Comparison of ENCODE assay signal across 17 cellular contexts in the genomic region with DNA sequence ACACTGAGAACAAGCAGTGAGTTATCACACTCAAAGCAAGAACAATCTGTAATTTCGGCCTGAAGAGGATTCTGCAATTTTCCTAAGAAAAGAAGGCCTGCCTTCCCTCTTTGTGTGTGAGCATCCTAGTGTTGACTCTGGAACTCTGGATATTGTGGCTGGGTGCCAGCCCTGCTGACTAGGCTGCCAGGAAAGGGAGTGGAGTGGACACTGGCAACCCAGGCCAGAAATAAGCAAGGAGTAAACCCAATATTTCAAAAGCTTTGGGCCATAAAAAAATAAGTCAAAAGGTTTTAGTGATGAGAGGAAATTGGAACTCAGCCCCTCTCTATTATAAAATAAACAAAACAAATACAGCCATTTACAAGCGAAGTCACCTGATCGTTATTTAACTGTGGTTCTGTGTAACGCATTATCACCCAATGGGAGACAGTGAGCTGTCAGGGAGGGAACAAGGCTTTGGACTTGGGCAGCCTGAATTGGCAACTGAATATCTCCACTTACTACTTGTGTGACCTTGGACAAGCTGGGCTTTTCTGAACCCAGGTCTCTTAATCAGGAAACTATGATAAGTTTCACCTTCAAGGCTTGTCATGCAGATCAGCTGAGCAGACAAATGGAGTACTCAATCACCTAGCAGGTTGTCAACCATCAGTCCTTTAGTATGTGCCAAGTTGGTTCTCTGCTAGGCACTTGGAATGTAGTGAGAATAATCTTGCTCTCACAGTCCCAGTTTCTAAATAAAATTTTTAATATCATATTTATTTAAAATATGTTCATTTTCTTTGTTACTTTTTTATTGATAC.
A peak's percentile ranks its signal among the peaks of the same experiment; 100 is the strongest.
DNase-seq lines count a peak whose midpoint lies in the region; ATAC-seq and TF ChIP-seq lines count a peak whose summit lies in the region.
"Had no signal": no experiment of that assay in that cellular context is flagged by ENCODE, and none has a peak within 500 bp of the region (broad histone marks: within the 10 kb centered on the region; RNA-seq: fewer than 3 reads in every experiment).

No MANE protein-coding gene starts in this region.

- H3K4me1 Mint-ChIP-seq in T-helper 2 cell treated with Interferon-gamma antibody and Interleukin-4, amounts not matched to agents 5 μg/mL and 100 μg/mL, for 36 hours (ENCODE audit: low read depth) = no peaks in the 10 kb centered on the region
- H3K4me1 Mint-ChIP-seq: activated naive CD8-positive, alpha-beta T cell treated with anti-CD3 and anti-CD28 coated beads for 36 hours; central memory CD8-positive, alpha-beta T cell had no signal

- TF ChIP-seq CTCF in AG10803 (conservative IDR thresholded peaks at IDR 0.05; ENCODE audit: low read length) = no peak

- ATAC-seq in GM18498 (IDR thresholded peaks at IDR 0.05; ENCODE audit: unreplicated experiment) = no peak
- ATAC-seq: activated CD4-positive, CD25-positive, alpha-beta regulatory T cell treated with anti-CD3 and anti-CD28 coated beads, Interleukin-2, amount 50 U/mL, for 24 hours; HCT116 had no signal

- H3K27me3 Mint-ChIP-seq in T-helper 2 cell treated with Interferon-gamma antibody and Interleukin-4, amounts not matched to agents 5 μg/mL and 100 μg/mL, for 36 hours (ENCODE audit: low read depth) = no peaks in the 10 kb centered on the region
- H3K27me3 Mint-ChIP-seq: activated naive CD8-positive, alpha-beta T cell treated with anti-CD3 and anti-CD28 coated beads for 36 hours; central memory CD8-positive, alpha-beta T cell had no signal

- DNase-seq in AG10803 (ENCODE audit: low read depth) (peak; percentile 9), NCI-H2081 treated with DMSO at 0.1 percent for 48 hours (lab: John Stamatoyannopoulos, UW) (peak; percentile 8), globus pallidus (ENCODE audit: low spot score) (peak; percentile 17), pons (ENCODE audit: low spot score) (peak; percentile 53), SIG-M5 (lab: John Stamatoyannopoulos, UW) (no peak), GOT3 (lab: John Stamatoyannopoulos, UW) (no peak)
- no peak for DNase-seq in T-helper 2 cell treated with Interferon-gamma antibody and Interleukin-4, amounts not matched to agents 5 μg/mL and 100 μg/mL, for 36 hours (ENCODE audit: low spot score)
- DNase-seq: activated naive CD8-positive, alpha-beta T cell treated with anti-CD3 and anti-CD28 coated beads for 36 hours; Kasumi-1; NCI-H187 treated with DMSO at 0.1 percent for 48 hours; nephron progenitor cell; OCI-M1; stimulated activated naive CD4-positive, alpha-beta T cell treated with Interleukin-2 at 50 U/mL for 16 hours had no signal

- no peak overlapping the region for H3K4me3 ChIP-seq in AG10803 (ENCODE audit: low read length)

- no peaks in the 10 kb centered on the region for H3K36me3 Mint-ChIP-seq in T-helper 2 cell treated with Interferon-gamma antibody and Interleukin-4, amounts not matched to agents 5 μg/mL and 100 μg/mL, for 36 hours (ENCODE audit: low read depth)
- H3K36me3 Mint-ChIP-seq: activated naive CD8-positive, alpha-beta T cell treated with anti-CD3 and anti-CD28 coated beads for 36 hours had no signal

- H3K4me3 Mint-ChIP-seq in T-helper 2 cell treated with Interferon-gamma antibody and Interleukin-4, amounts not matched to agents 5 μg/mL and 100 μg/mL, for 36 hours = no peak overlapping the region
- H3K4me3 Mint-ChIP-seq: activated naive CD8-positive, alpha-beta T cell treated with anti-CD3 and anti-CD28 coated beads for 36 hours; central memory CD8-positive, alpha-beta T cell; nephron progenitor cell had no signal

- H3K27ac Mint-ChIP-seq in T-helper 2 cell treated with Interferon-gamma antibody and Interleukin-4, amounts not matched to agents 5 μg/mL and 100 μg/mL, for 36 hours = no peak overlapping the region
- H3K27ac Mint-ChIP-seq: activated naive CD8-positive, alpha-beta T cell treated with anti-CD3 and anti-CD28 coated beads for 36 hours; nephron progenitor cell had no signal

- peaks cover 39% of the 10 kb centered on the region for H3K9me3 Mint-ChIP-seq in T-helper 2 cell treated with Interferon-gamma antibody and Interleukin-4, amounts not matched to agents 5 μg/mL and 100 μg/mL, for 36 hours

Comparison
In these comparisons a context has a peak if more than half of its experiments do, and no peak if none do; other contexts are left out.
1. DNase-seq: peak in AG10803 (single experiment), NCI-H2081 treated with DMSO at 0.1 percent for 48 hours (single experiment), globus pallidus (single experiment) and pons (single experiment); none in T-helper 2 cell treated with Interferon-gamma antibody and Interleukin-4, amounts not matched to agents 5 μg/mL and 100 μg/mL, for 36 hours (single experiment), SIG-M5 (single experiment) and GOT3 (single experiment).